8 cellular contexts compared by ENCODE assay signal in the genomic region with DNA sequence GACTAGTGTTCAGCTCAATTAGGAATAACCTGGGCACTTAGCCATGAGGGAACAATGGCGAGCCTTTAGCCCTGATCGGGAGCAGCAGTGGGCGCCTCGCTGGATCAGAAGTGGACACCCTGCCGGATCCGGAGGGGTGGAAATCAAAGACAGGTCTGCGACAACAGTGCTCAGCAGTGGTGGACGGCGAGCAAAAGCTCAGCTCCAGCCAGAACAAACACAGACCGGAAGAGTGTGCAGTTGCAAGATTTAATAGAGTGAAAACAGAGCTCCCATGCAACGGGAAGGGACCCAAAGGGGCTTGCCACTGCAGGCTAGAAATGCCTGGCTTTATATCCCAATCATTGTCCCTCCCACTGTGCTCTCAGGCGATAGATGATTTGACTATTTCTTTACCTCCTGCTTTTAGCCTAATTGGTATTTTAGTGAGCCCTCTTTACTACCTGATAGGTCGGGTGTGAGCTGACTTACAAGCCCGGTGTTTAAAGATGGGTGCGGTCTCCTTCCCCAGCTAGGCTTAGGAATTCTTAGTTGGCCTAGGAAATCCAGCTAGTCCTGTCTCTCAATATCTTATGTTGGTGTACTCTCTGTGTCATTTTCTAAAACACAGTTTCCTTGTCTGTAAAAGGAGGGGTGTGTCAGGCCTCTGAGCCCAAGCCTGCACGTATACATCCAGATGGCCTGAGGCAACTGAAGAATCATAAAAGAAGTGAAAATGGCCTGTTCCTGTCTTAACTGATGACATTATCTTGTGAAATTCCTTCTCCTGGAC.
DNase-seq lines count a peak whose midpoint lies in the region; ATAC-seq, FAIRE-seq and TF ChIP-seq lines count a peak whose summit lies in the region.
"Not testable (repeated sequence)": the region's sequence is repeated elsewhere in the genome, so short reads cannot be mapped to it uniquely, and the experiment has no call there.

No MANE protein-coding gene starts in this region.

- H3K9ac ChIP-seq in mammary epithelial cell (ENCODE audit: insufficient read depth, low read length) (peak overlapping the region; percentile 43), keratinocyte (ENCODE audit: control insufficient read depth, extremely low read depth, insufficient read depth, low read length) (peak overlapping the region; percentile 41)
- H3K9ac ChIP-seq in neural progenitor cell = not testable (repeated sequence)

- not testable (repeated sequence) for DNase-seq in GM23338 (ENCODE audit: low spot score); RWPE2 (ENCODE audit: low spot score); neural progenitor cell (ENCODE audit: low spot score); type B pancreatic cell (ENCODE audit: extremely low spot score, unreplicated experiment)
- DNase-seq in NCI-H345 treated with DMSO at 0.1 percent for 48 hours (lab: John Stamatoyannopoulos, UW; ENCODE audit: unreplicated experiment) (peak; percentile 52), mammary epithelial cell (peak; percentile 82), fibroblast of villous mesenchyme (ENCODE audit: low read depth) (peak; percentile 4), keratinocyte (ENCODE audit: low read depth, low spot score) (peak; percentile 66)

- H3K4me1 ChIP-seq in GM23338 (ENCODE audit: insufficient read depth); neural progenitor cell: not testable (repeated sequence)
- H3K4me1 ChIP-seq in RWPE2 (ENCODE audit: insufficient read depth, poor library complexity, severe bottlenecking) (peaks cover 51% of the 10 kb centered on the region), mammary epithelial cell (ENCODE audit: insufficient read depth, low read length) (peaks cover 38% of the 10 kb centered on the region), keratinocyte (ENCODE audit: control insufficient read depth, extremely low read depth, insufficient read depth, low read length) (peaks cover 39% of the 10 kb centered on the region)

- 45% methylated on average over 16 of the region's 16 CpGs for WGBS in mammary epithelial cell (ENCODE audit: low coverage, missing lambda C conversion rate)

- H3K9me3 ChIP-seq in RWPE2 (ENCODE audit: severe bottlenecking); mammary epithelial cell (replicated peaks; ENCODE audit: insufficient read depth, low read length); keratinocyte (ENCODE audit: control insufficient read depth, low read depth, low read length); neural progenitor cell (ENCODE audit: low read depth): not testable (repeated sequence)

- not testable (repeated sequence) for H3K9me1 ChIP-seq in keratinocyte (ENCODE audit: control insufficient read depth, extremely low read depth, insufficient read depth, low read length)

- H3K4me3 ChIP-seq in GM23338; RWPE2 (ENCODE audit: severe bottlenecking); mammary epithelial cell (replicated peaks in 1 of 3; ENCODE audit: insufficient read depth in 1 of 3, low read depth in 2 of 3, low read length in 3 of 3); fibroblast of villous mesenchyme (ENCODE audit: low read depth, low read length); keratinocyte (ENCODE audit: control insufficient read depth in 2 of 3, extremely low read depth in 1 of 3, insufficient read depth in 2 of 3, low read depth in 1 of 3, low read length in 3 of 3); neural progenitor cell: not testable (repeated sequence)

- H3K36me3 Mint-ChIP-seq in GM23338 (ENCODE audit: low read depth); neural progenitor cell; type B pancreatic cell: not testable (repeated sequence)

- H3K36me3 ChIP-seq in GM23338 (ENCODE audit: insufficient read depth); RWPE2 (ENCODE audit: low read depth); mammary epithelial cell (ENCODE audit: insufficient read depth, low read length); keratinocyte (ENCODE audit: control insufficient read depth in 2 of 2, extremely low read depth in 1 of 2, insufficient read depth in 2 of 2, low read length in 2 of 2); neural progenitor cell: not testable (repeated sequence)

- not testable (repeated sequence) for H3K27me3 Mint-ChIP-seq in GM23338 (ENCODE audit: insufficient read depth, low read depth, poor library complexity); neural progenitor cell (ENCODE audit: insufficient read depth, low read depth); type B pancreatic cell

- not testable (repeated sequence) for BruUV-seq in mammary epithelial cell (replicated peaks; lab: Mats Ljungman, UMichigan)

- H3K9me2 ChIP-seq in GM23338 (ENCODE audit: insufficient read depth) = 0 out of 2 replicates have a peak, but pooled peaks cover 11% of the 10 kb centered on the region

- not testable (repeated sequence) for H3K27ac Mint-ChIP-seq in GM23338, neural progenitor cell
- H3K27ac Mint-ChIP-seq in type B pancreatic cell = peak overlapping the region; percentile 96

- H3K4me3 Mint-ChIP-seq in GM23338, neural progenitor cell: not testable (repeated sequence)
- H3K4me3 Mint-ChIP-seq in type B pancreatic cell = peak overlapping the region; percentile 75

- CTCF ChIA-PET in mammary epithelial cell (lab: Charles Lee; ENCODE audit: low non-redundant PET) = not testable (repeated sequence)

- TF ChIP-seq CTCF in GM23338 (conservative IDR thresholded peaks at IDR 0.05; ENCODE audit: low read depth in 2 of 2); RWPE2 (IDR thresholded peaks at IDR 0.05; ENCODE audit: poor library complexity, severe bottlenecking); mammary epithelial cell (conservative IDR thresholded peaks at IDR 0.05 in 1 of 2, IDR thresholded peaks at IDR 0.05 in 1 of 2; ENCODE audit: extremely low read depth in 1 of 2, insufficient read depth in 1 of 2, low read depth in 1 of 2, low read length in 2 of 2); fibroblast of villous mesenchyme (IDR thresholded peaks at IDR 0.05; ENCODE audit: insufficient read depth, low read depth, low read length); keratinocyte (optimal IDR thresholded peaks at IDR 0.05 in 1 of 3, IDR thresholded peaks at IDR 0.05 in 1 of 3, conservative IDR thresholded peaks at IDR 0.05 in 1 of 3; ENCODE audit: extremely low read depth in 1 of 3, insufficient read depth in 2 of 3, low read length in 3 of 3); neural progenitor cell (IDR thresholded peaks at IDR 0.05); type B pancreatic cell (conservative IDR thresholded peaks at IDR 0.05): not testable (repeated sequence)

- not testable (repeated sequence) for ATAC-seq in GM23338
- peak; percentile 80 for ATAC-seq in RWPE2 (ENCODE audit: low read depth)

- intact Hi-C loops in mammary epithelial cell (cut with micrococcal nuclease) = not testable (repeated sequence)

- H3K4me2 ChIP-seq in GM23338, neural progenitor cell: not testable (repeated sequence)
- H3K4me2 ChIP-seq in mammary epithelial cell (ENCODE audit: insufficient read depth, low read depth, low read length) (peak overlapping the region; percentile 48), keratinocyte (ENCODE audit: control insufficient read depth, extremely low read depth, insufficient read depth, low read depth, low read length) (peak overlapping the region; percentile 49)

- H4K20me1 ChIP-seq in GM23338 (replicated peaks; ENCODE audit: insufficient read depth); mammary epithelial cell (ENCODE audit: insufficient read depth, low read length); keratinocyte (ENCODE audit: control insufficient read depth, extremely low read depth, insufficient read depth, low read length); neural progenitor cell (ENCODE audit: low read depth): not testable (repeated sequence)

- not testable (repeated sequence) for H3K27me3 ChIP-seq in GM23338 (ENCODE audit: insufficient read depth); RWPE2 (ENCODE audit: insufficient read depth, poor library complexity, severe bottlenecking); mammary epithelial cell (ENCODE audit: insufficient read depth, low read length); keratinocyte (ENCODE audit: control insufficient read depth, extremely low read depth, insufficient read depth, low read length); neural progenitor cell

- H3K4me1 Mint-ChIP-seq in GM23338, neural progenitor cell: not testable (repeated sequence)
- peaks cover 16% of the 10 kb centered on the region for H3K4me1 Mint-ChIP-seq in type B pancreatic cell (ENCODE audit: unreplicated experiment)

- H2AFZ ChIP-seq in GM23338 (peak overlapping the region; percentile 83), mammary epithelial cell (ENCODE audit: low read depth, low read length) (peak overlapping the region; percentile 88), keratinocyte (ENCODE audit: control insufficient read depth, low read length) (peak overlapping the region; percentile 81), neural progenitor cell (replicated peaks) (peak overlapping the region; percentile 60)

- peak; percentile 74 for FAIRE-seq in keratinocyte (lab: Jason Lieb, UNC)

- H3F3A ChIP-seq in GM23338 (replicated peaks; ENCODE audit: low read depth); neural progenitor cell (ENCODE audit: low read depth): not testable (repeated sequence)

- in situ Hi-C loops in mammary epithelial cell (cut with MboI; ENCODE audit: low sequenced_read_pairs in 2 of 2) = not testable (repeated sequence)

- not testable (repeated sequence) for H3K9me3 Mint-ChIP-seq in GM23338, neural progenitor cell, type B pancreatic cell

- dilution Hi-C loops in mammary epithelial cell (cut with HindIII; ENCODE audit: low sequenced_read_pairs); keratinocyte (cut with MboI; ENCODE audit: extremely low pct_ligation_motif_present, low sequenced_read_pairs): not testable (repeated sequence)

- not testable (repeated sequence) for H3K27ac ChIP-seq in GM23338 (ENCODE audit: low read depth); neural progenitor cell
- H3K27ac ChIP-seq in RWPE2 (ENCODE audit: poor library complexity, severe bottlenecking) (peak overlapping the region; percentile 97), mammary epithelial cell (ENCODE audit: insufficient read depth, low read depth, low read length) (peak overlapping the region; percentile 85), keratinocyte (ENCODE audit: control insufficient read depth, insufficient read depth, low read length) (peak overlapping the region; percentile 88)

- H3K79me2 ChIP-seq in GM23338 (replicated peaks; ENCODE audit: insufficient read depth); mammary epithelial cell (ENCODE audit: insufficient read depth, low read length); keratinocyte (ENCODE audit: control insufficient read depth, insufficient read depth, low read length); neural progenitor cell (ENCODE audit: low read depth): not testable (repeated sequence)
